In the genomic region with DNA sequence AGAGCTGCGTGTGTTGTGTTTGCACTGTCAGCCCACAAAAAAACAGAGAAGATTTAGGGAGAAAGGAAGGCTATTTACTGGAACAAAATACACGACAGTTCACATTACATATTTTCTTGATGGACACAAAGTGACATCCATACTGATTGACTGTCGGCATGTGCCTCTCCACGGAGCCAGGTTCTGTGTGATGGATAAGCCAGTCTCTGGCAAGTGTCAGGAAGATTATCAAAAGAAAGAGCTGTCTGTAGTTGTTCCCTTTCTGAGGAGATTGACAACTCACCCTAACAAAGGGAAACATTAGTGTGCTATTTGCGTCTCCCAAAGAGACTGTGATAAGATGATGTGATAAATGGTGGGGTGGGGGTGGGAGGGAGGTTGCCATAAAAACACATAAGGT, we compare ENCODE assay signal across 2 cellular contexts.
TF ChIP-seq lines count a peak whose summit lies in the region.

No MANE protein-coding gene starts in this region.

TF ChIP-seq in GM23338, 12 proteins besides CTCF, POLR2A, EP300 and RAD21 (continues in another document):
- TF ChIP-seq, protein P1, sequence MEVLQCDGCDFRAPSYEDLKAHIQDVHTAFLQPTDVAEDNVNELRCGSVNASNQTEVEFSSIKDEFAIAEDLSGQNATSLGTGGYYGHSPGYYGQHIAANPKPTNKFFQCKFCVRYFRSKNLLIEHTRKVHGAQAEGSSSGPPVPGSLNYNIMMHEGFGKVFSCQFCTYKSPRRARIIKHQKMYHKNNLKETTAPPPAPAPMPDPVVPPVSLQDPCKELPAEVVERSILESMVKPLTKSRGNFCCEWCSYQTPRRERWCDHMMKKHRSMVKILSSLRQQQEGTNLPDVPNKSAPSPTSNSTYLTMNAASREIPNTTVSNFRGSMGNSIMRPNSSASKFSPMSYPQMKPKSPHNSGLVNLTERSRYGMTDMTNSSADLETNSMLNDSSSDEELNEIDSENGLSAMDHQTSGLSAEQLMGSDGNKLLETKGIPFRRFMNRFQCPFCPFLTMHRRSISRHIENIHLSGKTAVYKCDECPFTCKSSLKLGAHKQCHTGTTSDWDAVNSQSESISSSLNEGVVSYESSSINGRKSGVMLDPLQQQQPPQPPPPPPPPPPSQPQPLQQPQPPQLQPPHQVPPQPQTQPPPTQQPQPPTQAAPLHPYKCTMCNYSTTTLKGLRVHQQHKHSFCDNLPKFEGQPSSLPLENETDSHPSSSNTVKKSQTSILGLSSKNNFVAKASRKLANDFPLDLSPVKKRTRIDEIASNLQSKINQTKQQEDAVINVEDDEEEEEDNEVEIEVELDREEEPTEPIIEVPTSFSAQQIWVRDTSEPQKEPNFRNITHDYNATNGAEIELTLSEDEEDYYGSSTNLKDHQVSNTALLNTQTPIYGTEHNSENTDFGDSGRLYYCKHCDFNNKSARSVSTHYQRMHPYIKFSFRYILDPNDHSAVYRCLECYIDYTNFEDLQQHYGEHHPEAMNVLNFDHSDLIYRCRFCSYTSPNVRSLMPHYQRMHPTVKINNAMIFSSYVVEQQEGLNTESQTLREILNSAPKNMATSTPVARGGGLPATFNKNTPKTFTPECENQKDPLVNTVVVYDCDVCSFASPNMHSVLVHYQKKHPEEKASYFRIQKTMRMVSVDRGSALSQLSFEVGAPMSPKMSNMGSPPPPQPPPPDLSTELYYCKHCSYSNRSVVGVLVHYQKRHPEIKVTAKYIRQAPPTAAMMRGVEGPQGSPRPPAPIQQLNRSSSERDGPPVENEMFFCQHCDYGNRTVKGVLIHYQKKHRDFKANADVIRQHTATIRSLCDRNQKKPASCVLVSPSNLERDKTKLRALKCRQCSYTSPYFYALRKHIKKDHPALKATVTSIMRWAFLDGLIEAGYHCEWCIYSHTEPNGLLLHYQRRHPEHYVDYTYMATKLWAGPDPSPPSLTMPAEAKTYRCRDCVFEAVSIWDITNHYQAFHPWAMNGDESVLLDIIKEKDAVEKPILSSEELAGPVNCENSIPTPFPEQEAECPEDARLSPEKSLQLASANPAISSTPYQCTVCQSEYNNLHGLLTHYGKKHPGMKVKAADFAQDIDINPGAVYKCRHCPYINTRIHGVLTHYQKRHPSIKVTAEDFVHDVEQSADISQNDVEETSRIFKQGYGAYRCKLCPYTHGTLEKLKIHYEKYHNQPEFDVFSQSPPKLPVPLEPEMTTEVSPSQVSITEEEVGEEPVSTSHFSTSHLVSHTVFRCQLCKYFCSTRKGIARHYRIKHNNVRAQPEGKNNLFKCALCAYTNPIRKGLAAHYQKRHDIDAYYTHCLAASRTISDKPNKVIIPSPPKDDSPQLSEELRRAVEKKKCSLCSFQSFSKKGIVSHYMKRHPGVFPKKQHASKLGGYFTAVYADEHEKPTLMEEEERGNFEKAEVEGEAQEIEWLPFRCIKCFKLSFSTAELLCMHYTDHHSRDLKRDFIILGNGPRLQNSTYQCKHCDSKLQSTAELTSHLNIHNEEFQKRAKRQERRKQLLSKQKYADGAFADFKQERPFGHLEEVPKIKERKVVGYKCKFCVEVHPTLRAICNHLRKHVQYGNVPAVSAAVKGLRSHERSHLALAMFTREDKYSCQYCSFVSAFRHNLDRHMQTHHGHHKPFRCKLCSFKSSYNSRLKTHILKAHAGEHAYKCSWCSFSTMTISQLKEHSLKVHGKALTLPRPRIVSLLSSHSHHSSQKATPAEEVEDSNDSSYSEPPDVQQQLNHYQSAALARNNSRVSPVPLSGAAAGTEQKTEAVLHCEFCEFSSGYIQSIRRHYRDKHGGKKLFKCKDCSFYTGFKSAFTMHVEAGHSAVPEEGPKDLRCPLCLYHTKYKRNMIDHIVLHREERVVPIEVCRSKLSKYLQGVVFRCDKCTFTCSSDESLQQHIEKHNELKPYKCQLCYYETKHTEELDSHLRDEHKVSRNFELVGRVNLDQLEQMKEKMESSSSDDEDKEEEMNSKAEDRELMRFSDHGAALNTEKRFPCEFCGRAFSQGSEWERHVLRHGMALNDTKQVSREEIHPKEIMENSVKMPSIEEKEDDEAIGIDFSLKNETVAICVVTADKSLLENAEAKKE (CRISPR knock-in tag; IDR thresholded peaks at IDR 0.05), result no peak
- no peak for TF ChIP-seq ZNF114 (CRISPR knock-in tag; IDR thresholded peaks at IDR 0.05)
- no peak for TF ChIP-seq EZH2 (IDR thresholded peaks at IDR 0.05; ENCODE audit: low read depth, unreplicated experiment)
- no peak for TF ChIP-seq POLR2AphosphoS5 (IDR thresholded peaks at IDR 0.05; ENCODE audit: low read depth)
- TF ChIP-seq JUNB (IDR thresholded peaks at IDR 0.05; ENCODE audit: unreplicated experiment), result no peak
- TF ChIP-seq NANOG (IDR thresholded peaks at IDR 0.05; ENCODE audit: borderline replicate concordance), result no peak
- no peak for TF ChIP-seq CREB1 (CRISPR knock-in tag; IDR thresholded peaks at IDR 0.05; ENCODE audit: low read depth)
- no peak for TF ChIP-seq ETS1 (IDR thresholded peaks at IDR 0.05)
- TF ChIP-seq ZNF331 (CRISPR knock-in tag; IDR thresholded peaks at IDR 0.05; ENCODE audit: low read depth), result no peak
- no peak for TF ChIP-seq STAT1 (IDR thresholded peaks at IDR 0.05; ENCODE audit: unreplicated experiment)

TF ChIP-seq in K562, 482 proteins besides CTCF, POLR2A, EP300 and RAD21 (continued from another document):
- TF ChIP-seq PKNOX1 (IDR thresholded peaks at IDR 0.05) (peak; percentile 68), MEIS2 (IDR thresholded peaks at IDR 0.05; ENCODE audit: partially characterized antibody) (peak; percentile 64), CBFA2T3 (IDR thresholded peaks at IDR 0.05) (peak; percentile 16; the same call in 1 of the 2 replicates)
- TF ChIP-seq, protein P2, sequence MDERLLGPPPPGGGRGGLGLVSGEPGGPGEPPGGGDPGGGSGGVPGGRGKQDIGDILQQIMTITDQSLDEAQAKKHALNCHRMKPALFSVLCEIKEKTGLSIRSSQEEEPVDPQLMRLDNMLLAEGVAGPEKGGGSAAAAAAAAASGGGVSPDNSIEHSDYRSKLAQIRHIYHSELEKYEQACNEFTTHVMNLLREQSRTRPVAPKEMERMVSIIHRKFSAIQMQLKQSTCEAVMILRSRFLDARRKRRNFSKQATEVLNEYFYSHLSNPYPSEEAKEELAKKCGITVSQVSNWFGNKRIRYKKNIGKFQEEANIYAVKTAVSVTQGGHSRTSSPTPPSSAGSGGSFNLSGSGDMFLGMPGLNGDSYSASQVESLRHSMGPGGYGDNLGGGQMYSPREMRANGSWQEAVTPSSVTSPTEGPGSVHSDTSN (CRISPR knock-in tag; IDR thresholded peaks at IDR 0.05; ENCODE audit: low read depth), result no peak
- TF ChIP-seq, protein P2 (tag; conservative IDR thresholded peaks at IDR 0.05; ENCODE audit: low read depth), result peak; percentile 64; the same call in 1 of the 2 replicates
